ENCODE assay signal across 21 cellular contexts in genomic region chr2:20509301-20509765, GRCh38.
A peak's percentile ranks its signal among the peaks of the same experiment; 100 is the strongest.
DNase-seq lines count a peak whose midpoint lies in the region; ATAC-seq, FAIRE-seq and TF ChIP-seq lines count a peak whose summit lies in the region.
"Had no signal": no experiment of that assay in that cellular context is flagged by ENCODE, and none has a peak within 500 bp of the region (broad histone marks: within the 10 kb centered on the region; RNA-seq: fewer than 3 reads in every experiment).

No MANE protein-coding gene starts in this region.

- H2BK15ac ChIP-seq in IMR-90 (ENCODE audit: low read depth, low read length), result no peak overlapping the region

- no peak overlapping the region for H2BK5ac ChIP-seq in IMR-90 (ENCODE audit: low read depth, low read length, poor library complexity, severe bottlenecking)

- H3K9ac ChIP-seq in IMR-90 (ENCODE audit: low read depth, low read length), result no peak overlapping the region
- H3K9ac ChIP-seq in keratinocyte (ENCODE audit: control insufficient read depth, extremely low read depth, insufficient read depth, low read length), result no peak overlapping the region

- H3K9me1 ChIP-seq in IMR-90 (ENCODE audit: insufficient read depth, low read length) (peaks cover 6% of the 10 kb centered on the region), keratinocyte (ENCODE audit: control insufficient read depth, extremely low read depth, insufficient read depth, low read length) (no peaks in the 10 kb centered on the region)

- no peak overlapping the region for H3K4me3 ChIP-seq in IMR-90 (ENCODE audit: insufficient read depth, low read depth, low read length)
- H3K4me3 ChIP-seq in WERI-Rb-1 (ENCODE audit: low read depth, low read length), result no peak overlapping the region
- no peak overlapping the region for H3K4me3 ChIP-seq in keratinocyte (ENCODE audit: control insufficient read depth in 2 of 3, extremely low read depth in 1 of 3, insufficient read depth in 2 of 3, low read depth in 1 of 3, low read length in 3 of 3)
- no peak overlapping the region for H3K4me3 ChIP-seq in sigmoid colon
- H3K4me3 ChIP-seq in upper lobe of left lung, result no peak overlapping the region
- H3K4me3 ChIP-seq: gastroesophageal sphincter, PC-9, tibial artery had no signal

- peaks cover 11% of the 10 kb centered on the region for H3K4me1 Mint-ChIP-seq in stimulated activated effector memory CD8-positive, alpha-beta T cell treated with anti-CD3 and anti-CD28 coated beads, Interleukin-12 subunit alpha, Interleukin-12 subunit beta, amount 100 ng/mL, for 72 hours
- H3K4me1 Mint-ChIP-seq: activated B cell treated with CpG ODN at 0.5 μM for 24 hours; naive thymus-derived CD8-positive, alpha-beta T cell had no signal

- H3K79me2 ChIP-seq in keratinocyte (ENCODE audit: control insufficient read depth, insufficient read depth, low read length), result no peaks in the 10 kb centered on the region

- no peak overlapping the region for H3K4me2 ChIP-seq in IMR-90 (ENCODE audit: low read depth, low read length)
- H3K4me2 ChIP-seq in keratinocyte (ENCODE audit: control insufficient read depth, extremely low read depth, insufficient read depth, low read depth, low read length), result no peak overlapping the region
- H3K4me2 ChIP-seq: PC-9 had no signal

- no CpG with 5 or more reads among the region's 6 CpGs for WGBS in IMR-90 (ENCODE audit: extremely low coverage in 2 of 2, insufficient read length in 1 of 2), 2 experiments
- WGBS in sigmoid colon, 2 donors, result 78 to 89% methylated on average over 6 of the region's 6 CpGs
- 90% methylated on average over 6 of the region's 6 CpGs; no CpG with 5 or more reads in 1 of the 2 donors for WGBS in upper lobe of left lung, 2 donors

- POLR2A ChIA-PET in IMR-90 (lab: Charles Lee; ENCODE audit: unreplicated experiment), result interaction anchor here (0.6 kb wide), 1 partner anchor 59 kb away, joined by 3 read pairs; no protein-coding TSS in a partner anchor

- FAIRE-seq in keratinocyte (lab: Jason Lieb, UNC), result no peak

- H3K23ac ChIP-seq in IMR-90 (ENCODE audit: low read depth, low read length), result no peak overlapping the region

- intact Hi-C loops in IMR-90 (cut with micrococcal nuclease) (loop anchor here (5.0 kb wide), 2 partner anchors 103 to 128 kb away; no protein-coding TSS in a partner anchor), sigmoid colon (cut with DNase I) (no loop called here)

- H3K4me3 Mint-ChIP-seq in stimulated activated effector memory CD8-positive, alpha-beta T cell treated with anti-CD3 and anti-CD28 coated beads, Interleukin-12 subunit alpha, Interleukin-12 subunit beta, amount 100 ng/mL, for 72 hours, result no peak overlapping the region
- H3K4me3 Mint-ChIP-seq: activated B cell treated with CpG ODN at 0.5 μM for 24 hours; activated CD4-positive, alpha-beta memory T cell treated with anti-CD3 and anti-CD28 coated beads, Interleukin-2, amount 10 ng/mL, durations not matched to agents 7 days and 5 days; activated naive CD4-positive, alpha-beta T cell treated with anti-CD3 and anti-CD28 coated beads for 36 hours; CD8-positive, alpha-beta T cell; naive thymus-derived CD8-positive, alpha-beta T cell had no signal

- no peak overlapping the region; the same call in 1 of the 2 replicates for H3K4ac ChIP-seq in IMR-90 (ENCODE audit: low read depth, low read length)

- H3K4me1 ChIP-seq in IMR-90 (ENCODE audit: control insufficient read depth, insufficient read depth, low read length), result peaks cover 10% of the 10 kb centered on the region
- H3K4me1 ChIP-seq in keratinocyte (ENCODE audit: control insufficient read depth, extremely low read depth, insufficient read depth, low read length), result peaks cover 30% of the 10 kb centered on the region
- H3K4me1 ChIP-seq in sigmoid colon, result peaks cover 0 to 24% (median 11%) of the 10 kb centered on the region in 4 donors
- peaks cover 0 to 6% (median 3%) of the 10 kb centered on the region in 4 donors for H3K4me1 ChIP-seq in upper lobe of left lung

- TF ChIP-seq EP300 in sigmoid colon (IDR thresholded peaks at IDR 0.05) (no peak), upper lobe of left lung (IDR thresholded peaks at IDR 0.05) (no peak)

- TF ChIP-seq POLR2A in IMR-90 (IDR thresholded peaks at IDR 0.05; ENCODE audit: low read depth, low read length) (no peak), sigmoid colon (IDR thresholded peaks at IDR 0.05) (no peak), upper lobe of left lung (IDR thresholded peaks at IDR 0.05) (no peak)

- no peak overlapping the region for H2AK9ac ChIP-seq in IMR-90 (replicated peaks; ENCODE audit: low read depth, low read length, poor library complexity)

- no peak overlapping the region; the same call in 1 of the 2 replicates for H4K91ac ChIP-seq in IMR-90 (ENCODE audit: insufficient read depth, low read depth, low read length)

- no peak for TF ChIP-seq RAD21 in IMR-90 (IDR thresholded peaks at IDR 0.05; ENCODE audit: low read length)

- no peak overlapping the region for H2BK20ac ChIP-seq in IMR-90 (ENCODE audit: low read depth, low read length)

- H3K27me3 ChIP-seq in IMR-90 (ENCODE audit: control insufficient read depth, insufficient read depth, low read length) (no peaks in the 10 kb centered on the region), WERI-Rb-1 (ENCODE audit: insufficient read depth, low read depth, severe bottlenecking) (no peaks in the 10 kb centered on the region), keratinocyte (ENCODE audit: control insufficient read depth, extremely low read depth, insufficient read depth, low read length) (no peaks in the 10 kb centered on the region), sigmoid colon (no peaks in the 10 kb centered on the region), upper lobe of left lung (no peaks in the 10 kb centered on the region)
- H3K27me3 ChIP-seq: dorsolateral prefrontal cortex, gastroesophageal sphincter, tibial artery had no signal

- no peak for TF ChIP-seq CTCF in IMR-90 (conservative IDR thresholded peaks at IDR 0.05; ENCODE audit: low read depth, low read length)
- no peak for TF ChIP-seq CTCF in WERI-Rb-1 (IDR thresholded peaks at IDR 0.05; ENCODE audit: low read depth, low read length)
- TF ChIP-seq CTCF in keratinocyte (optimal IDR thresholded peaks at IDR 0.05 in 1 of 3, IDR thresholded peaks at IDR 0.05 in 1 of 3, conservative IDR thresholded peaks at IDR 0.05 in 1 of 3; ENCODE audit: extremely low read depth in 1 of 3, insufficient read depth in 2 of 3, low read length in 3 of 3), result no peak
- TF ChIP-seq CTCF in sigmoid colon (IDR thresholded peaks at IDR 0.05), result no peak
- TF ChIP-seq CTCF in upper lobe of left lung (IDR thresholded peaks at IDR 0.05), result no peak
- no peak for TF ChIP-seq CTCF in GM13977 (IDR thresholded peaks at IDR 0.05; ENCODE audit: extremely low read depth, insufficient read depth, missing control alignments)

- no TSS peak for BruUV-seq in IMR-90 (replicated peaks; lab: Mats Ljungman, UMichigan)

- H3K9me3 ChIP-seq in IMR-90 (ENCODE audit: control insufficient read depth, insufficient read depth, low read length) (no peaks in the 10 kb centered on the region), WERI-Rb-1 (ENCODE audit: severe bottlenecking) (no peaks in the 10 kb centered on the region), keratinocyte (ENCODE audit: control insufficient read depth, low read depth, low read length) (no peaks in the 10 kb centered on the region), sigmoid colon (no peaks in the 10 kb centered on the region), upper lobe of left lung (no peaks in the 10 kb centered on the region)
- H3K9me3 ChIP-seq: gastroesophageal sphincter, tibial artery had no signal

- no peaks in the 10 kb centered on the region for H3K9me3 Mint-ChIP-seq in stimulated activated effector memory CD8-positive, alpha-beta T cell treated with anti-CD3 and anti-CD28 coated beads, Interleukin-12 subunit alpha, Interleukin-12 subunit beta, amount 100 ng/mL, for 72 hours
- H3K9me3 Mint-ChIP-seq: activated B cell treated with CpG ODN at 0.5 μM for 24 hours; activated CD4-positive, alpha-beta memory T cell treated with anti-CD3 and anti-CD28 coated beads, Interleukin-2, amount 10 ng/mL, durations not matched to agents 7 days and 5 days; activated naive CD4-positive, alpha-beta T cell treated with anti-CD3 and anti-CD28 coated beads for 36 hours; CD8-positive, alpha-beta T cell; naive thymus-derived CD8-positive, alpha-beta T cell had no signal

- H3K14ac ChIP-seq in IMR-90 (replicated peaks; ENCODE audit: low read depth, low read length), result no peak overlapping the region

- no peak overlapping the region for H3K18ac ChIP-seq in IMR-90 (ENCODE audit: low read depth, low read length)

- H4K20me1 ChIP-seq in IMR-90 (ENCODE audit: insufficient read depth, low read length), result no peaks in the 10 kb centered on the region
- H4K20me1 ChIP-seq in keratinocyte (ENCODE audit: control insufficient read depth, extremely low read depth, insufficient read depth, low read length), result no peaks in the 10 kb centered on the region

- H2BK120ac ChIP-seq in IMR-90 (ENCODE audit: low read depth, low read length), result no peak overlapping the region

- dilution Hi-C loops in IMR-90 (cut with HindIII; ENCODE audit: low sequenced_read_pairs, unreplicated experiment), result no loop called here
- dilution Hi-C loops in keratinocyte (cut with MboI; ENCODE audit: extremely low pct_ligation_motif_present, low sequenced_read_pairs), result no loop called here

- no peak overlapping the region for H4K5ac ChIP-seq in IMR-90 (ENCODE audit: low read depth, low read length)

- in situ Hi-C loops in IMR-90 (cut with MboI; ENCODE audit: low sequenced_read_pairs), result no loop called here
- in situ Hi-C loops in GM13977 (cut with MboI; ENCODE audit: low pct_unique_long_range_greater_than_20kb, low sequenced_read_pairs, unreplicated experiment), result no loop called here

- no peak overlapping the region for H3K27ac Mint-ChIP-seq in stimulated activated effector memory CD8-positive, alpha-beta T cell treated with anti-CD3 and anti-CD28 coated beads, Interleukin-12 subunit alpha, Interleukin-12 subunit beta, amount 100 ng/mL, for 72 hours
- H3K27ac Mint-ChIP-seq: activated B cell treated with CpG ODN at 0.5 μM for 24 hours; activated CD4-positive, alpha-beta memory T cell treated with anti-CD3 and anti-CD28 coated beads, Interleukin-2, amount 10 ng/mL, durations not matched to agents 7 days and 5 days; activated naive CD4-positive, alpha-beta T cell treated with anti-CD3 and anti-CD28 coated beads for 36 hours; CD8-positive, alpha-beta T cell; naive thymus-derived CD8-positive, alpha-beta T cell had no signal

- no peaks in the 10 kb centered on the region for H3K36me3 Mint-ChIP-seq in stimulated activated effector memory CD8-positive, alpha-beta T cell treated with anti-CD3 and anti-CD28 coated beads, Interleukin-12 subunit alpha, Interleukin-12 subunit beta, amount 100 ng/mL, for 72 hours
- H3K36me3 Mint-ChIP-seq: CD8-positive, alpha-beta T cell; naive thymus-derived CD8-positive, alpha-beta T cell had no signal

- ATAC-seq in IMR-90 (ENCODE audit: low read depth) (no peak), GM19397 (IDR thresholded peaks at IDR 0.05; ENCODE audit: unreplicated experiment) (no peak), upper lobe of left lung (ENCODE audit: low FRiP score in 2 of 2) (no peak)
- no peak for ATAC-seq in stimulated activated effector memory CD8-positive, alpha-beta T cell treated with anti-CD3 and anti-CD28 coated beads, Interleukin-12 subunit alpha, Interleukin-12 subunit beta, amount 100 ng/mL, for 72 hours
- ATAC-seq: CD8-positive, alpha-beta T cell; gastroesophageal sphincter; naive thymus-derived CD8-positive, alpha-beta T cell had no signal

- no peak overlapping the region for H3K27ac ChIP-seq in IMR-90 (ENCODE audit: insufficient read depth, low read length)
- H3K27ac ChIP-seq in WERI-Rb-1, result peak overlapping the region; percentile 21
- H3K27ac ChIP-seq in keratinocyte (ENCODE audit: control insufficient read depth, insufficient read depth, low read length), result peak overlapping the region; percentile 79
- no peak overlapping the region for H3K27ac ChIP-seq in sigmoid colon
- H3K27ac ChIP-seq in upper lobe of left lung, result no peak overlapping the region
- H3K27ac ChIP-seq: gastroesophageal sphincter, PC-9, tibial artery had no signal

- DNase-seq in IMR-90 (no peak), WERI-Rb-1 (peak; percentile 63), keratinocyte (ENCODE audit: low read depth, low spot score) (no peak), sigmoid colon (peak; percentile 44), upper lobe of left lung (no peak), GM13977 (ENCODE audit: low spot score) (no peak)
- DNase-seq in stimulated activated effector memory CD8-positive, alpha-beta T cell treated with anti-CD3 and anti-CD28 coated beads, Interleukin-12 subunit alpha, Interleukin-12 subunit beta, amount 100 ng/mL, for 72 hours (ENCODE audit: low spot score in 2 of 2), result no peak
- DNase-seq: activated B cell treated with CpG ODN at 0.5 μM for 24 hours; activated CD4-positive, alpha-beta memory T cell treated with anti-CD3 and anti-CD28 coated beads, Interleukin-2, amount 10 ng/mL, durations not matched to agents 7 days and 5 days; CD8-positive, alpha-beta T cell; Kasumi-1; naive thymus-derived CD8-positive, alpha-beta T cell; stimulated activated CD4-positive, alpha-beta T cell treated with anti-CD3 and anti-CD28 coated beads, Interleukin-1b, Interleukin-23, amount 100 ng/mL, for 48 hours; stimulated activated naive CD4-positive, alpha-beta T cell treated with Interleukin-2 at 50 U/mL for 16 hours; T-helper 2 cell; tibial artery had no signal

- H3K79me1 ChIP-seq in IMR-90 (ENCODE audit: low read depth in 1 of 2, low read length in 2 of 2), result no peaks in the 10 kb centered on the region

- H3K36me3 ChIP-seq in IMR-90 (ENCODE audit: control insufficient read depth, insufficient read depth, low read length), result no peaks in the 10 kb centered on the region
- no peaks in the 10 kb centered on the region for H3K36me3 ChIP-seq in WERI-Rb-1
- H3K36me3 ChIP-seq in keratinocyte (ENCODE audit: control insufficient read depth in 2 of 2, extremely low read depth in 1 of 2, insufficient read depth in 2 of 2, low read length in 2 of 2), result no peaks in the 10 kb centered on the region
- no peaks in the 10 kb centered on the region for H3K36me3 ChIP-seq in sigmoid colon
- no peaks in the 10 kb centered on the region for H3K36me3 ChIP-seq in upper lobe of left lung
- H3K36me3 ChIP-seq: gastroesophageal sphincter, tibial artery had no signal

- CTCF ChIA-PET in IMR-90 (lab: Yijun Ruan, JAX), result no interaction called here

- H2AFZ ChIP-seq in IMR-90 (replicated peaks; ENCODE audit: low read length, poor library complexity) (no peak overlapping the region), keratinocyte (ENCODE audit: control insufficient read depth, low read length) (peak overlapping the region; percentile 6)
- H2AFZ ChIP-seq: PC-9 had no signal

- H3K56ac ChIP-seq in IMR-90 (ENCODE audit: extremely low read depth, insufficient read depth, low read length), result no peak overlapping the region

- peak overlapping the region; percentile 35; the same call in 1 of the 2 replicates for H2AK5ac ChIP-seq in IMR-90 (ENCODE audit: low read depth, low read length)

- no peak overlapping the region for H4K8ac ChIP-seq in IMR-90 (ENCODE audit: low read depth in 2 of 2, low read length in 2 of 2)

Comparison
In these comparisons a context has a peak if more than half of its experiments do, and no peak if none do; other contexts are left out.
1. DNase-seq: peak in WERI-Rb-1 (single experiment) and sigmoid colon (single experiment); none in IMR-90 (single experiment), keratinocyte (single experiment), stimulated activated effector memory CD8-positive, alpha-beta T cell treated with anti-CD3 and anti-CD28 coated beads, Interleukin-12 subunit alpha, Interleukin-12 subunit beta, amount 100 ng/mL, for 72 hours (0 of 2), upper lobe of left lung (0 of 2) and GM13977 (single experiment).
2. H3K27ac ChIP-seq: peak in WERI-Rb-1 (single experiment) and keratinocyte (single experiment); none in IMR-90 (single experiment), sigmoid colon (0 of 4) and upper lobe of left lung (0 of 4).